Comparison of ENCODE assay signal across 10 cellular contexts in the genomic region with DNA sequence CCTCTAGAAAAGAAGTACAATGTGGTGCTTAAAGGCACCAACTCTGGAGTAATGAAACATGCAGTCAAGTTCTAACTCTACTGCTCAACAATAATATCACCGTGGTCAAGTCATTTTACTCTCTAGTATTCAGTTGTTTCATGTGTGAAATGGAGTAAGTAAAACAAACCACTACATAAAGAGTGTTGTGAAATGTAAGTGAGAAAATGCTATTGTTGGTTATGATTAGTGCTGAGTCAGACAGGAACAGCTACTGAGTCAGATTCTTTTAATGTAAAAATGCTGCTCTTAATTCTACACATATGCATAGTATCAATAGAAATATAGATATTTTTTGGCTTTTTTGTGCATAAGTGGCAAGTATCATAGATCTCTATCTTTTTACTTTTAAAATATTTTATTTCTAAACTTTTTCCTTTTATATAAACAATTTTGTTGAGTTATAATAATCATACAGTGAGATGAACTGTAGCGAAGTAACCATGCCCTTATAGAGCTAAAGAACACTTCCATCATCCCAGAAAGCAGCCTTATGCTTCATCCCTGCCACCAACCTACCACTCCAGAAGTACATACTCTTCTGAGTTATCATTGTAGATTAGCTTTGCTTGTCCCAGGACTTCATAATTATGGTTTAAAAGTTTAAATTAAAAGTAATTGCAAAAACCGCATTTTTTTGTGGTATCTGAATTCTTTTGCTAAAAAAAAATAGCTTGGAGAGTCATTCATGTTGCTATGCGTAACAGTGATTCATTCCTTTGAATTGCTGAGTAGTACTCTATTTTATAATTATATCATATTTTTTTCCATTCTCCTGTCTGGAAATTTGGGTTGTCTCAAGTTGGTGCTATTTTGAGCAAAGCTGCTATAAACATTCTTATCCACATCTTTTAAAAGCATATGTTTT.
DNase-seq lines count a peak whose midpoint lies in the region; ATAC-seq and TF ChIP-seq lines count a peak whose summit lies in the region.
"Had no signal": no experiment of that assay in that cellular context is flagged by ENCODE, and none has a peak within 500 bp of the region (broad histone marks: within the 10 kb centered on the region; RNA-seq: fewer than 3 reads in every experiment).

No MANE protein-coding gene starts in this region.

- peak overlapping the region; percentile 51 for H3K27ac ChIP-seq in mesenchymal stem cell (ENCODE audit: low read length, poor library complexity, severe bottlenecking)
- H3K27ac ChIP-seq: spleen had no signal

- H3K4me3 ChIP-seq in adipocyte (ENCODE audit: low read length) (no peak overlapping the region), mesenchymal stem cell (ENCODE audit: insufficient read depth in 1 of 2, low read depth in 1 of 2, low read length in 2 of 2) (no peak overlapping the region)
- H3K4me3 ChIP-seq: spleen had no signal

- H3K27ac Mint-ChIP-seq in progenitor cell of endocrine pancreas = no peak overlapping the region

- H2AK5ac ChIP-seq in mesenchymal stem cell (ENCODE audit: low read length, severe bottlenecking) = no peak overlapping the region

- H2AFZ ChIP-seq in mesenchymal stem cell (ENCODE audit: low read depth, low read length) = no peak overlapping the region

- no peaks in the 10 kb centered on the region for H3K27me3 ChIP-seq in adipocyte (replicated peaks; ENCODE audit: control insufficient read depth, insufficient read depth, low read length)
- no peaks in the 10 kb centered on the region for H3K27me3 ChIP-seq in mesenchymal stem cell (ENCODE audit: control insufficient read depth in 1 of 2, insufficient read depth in 1 of 2, low read length in 2 of 2)
- H3K27me3 ChIP-seq: spleen had no signal

- ATAC-seq in GM18505 (IDR thresholded peaks at IDR 0.05; ENCODE audit: unreplicated experiment) (peak; percentile 53), HG02973 (IDR thresholded peaks at IDR 0.05; ENCODE audit: unreplicated experiment) (peak; percentile 63)

- no peak overlapping the region for H3K4me3 Mint-ChIP-seq in progenitor cell of endocrine pancreas (ENCODE audit: low read depth)

- H3K4me1 ChIP-seq in adipocyte (ENCODE audit: control insufficient read depth, insufficient read depth, low read length) (peaks cover 13% of the 10 kb centered on the region), mesenchymal stem cell (ENCODE audit: control insufficient read depth, insufficient read depth, low read depth, low read length) (no peaks in the 10 kb centered on the region)

- H3K4me2 ChIP-seq in mesenchymal stem cell (ENCODE audit: low read length, poor library complexity, severe bottlenecking) = no peak overlapping the region

- TF ChIP-seq POLR2A in GM18505 (IDR thresholded peaks at IDR 0.05; ENCODE audit: borderline replicate concordance, extremely low read depth, insufficient read depth, insufficient read length) = no peak

- no peak overlapping the region for H2BK15ac ChIP-seq in mesenchymal stem cell (ENCODE audit: low read depth, poor library complexity, severe bottlenecking)

- H3K36me3 Mint-ChIP-seq in progenitor cell of endocrine pancreas (ENCODE audit: insufficient read depth) = peaks cover 2% of the 10 kb centered on the region

- H3K14ac ChIP-seq in mesenchymal stem cell (ENCODE audit: low read length in 2 of 2) = no peak overlapping the region

- no peaks in the 10 kb centered on the region for H3K36me3 ChIP-seq in adipocyte (ENCODE audit: control insufficient read depth, insufficient read depth, low read length, severe bottlenecking)
- no peaks in the 10 kb centered on the region for H3K36me3 ChIP-seq in mesenchymal stem cell (ENCODE audit: control insufficient read depth in 1 of 2, insufficient read depth in 2 of 2, low read depth in 1 of 2, low read length in 2 of 2)
- H3K36me3 ChIP-seq: spleen had no signal

- H4K8ac ChIP-seq in mesenchymal stem cell (ENCODE audit: low read length) = no peak overlapping the region

- 100% methylated on average over 1 of the region's 4 CpGs for WGBS in mesenchymal stem cell

- TF ChIP-seq CTCF in progenitor cell of endocrine pancreas (IDR thresholded peaks at IDR 0.05; ENCODE audit: unreplicated experiment) = no peak

- no peak overlapping the region for H3K4ac ChIP-seq in mesenchymal stem cell (ENCODE audit: low read depth in 1 of 2, low read length in 2 of 2)

- H4K91ac ChIP-seq in mesenchymal stem cell (ENCODE audit: low read length) = no peak overlapping the region

- DNase-seq in adipocyte (ENCODE audit: low read depth) (peak; percentile 76), mesenchymal stem cell (peak; percentile 27), progenitor cell of endocrine pancreas (ENCODE audit: low spot score, unreplicated experiment) (no peak), DMS53 (lab: John Stamatoyannopoulos, UW) (no peak), Ammon's horn (ENCODE audit: low spot score) (no peak), OCI-M2 (lab: John Stamatoyannopoulos, UW; ENCODE audit: unreplicated experiment) (no peak)
- DNase-seq: NCI-H1092, spleen had no signal

- H3K9me3 ChIP-seq in adipocyte (ENCODE audit: control insufficient read depth, low read length) (peaks cover 13% of the 10 kb centered on the region), mesenchymal stem cell (ENCODE audit: control insufficient read depth, low read length) (peaks cover 13% of the 10 kb centered on the region)

- H3K9me3 Mint-ChIP-seq in progenitor cell of endocrine pancreas (ENCODE audit: low read depth) = peaks cover 14% of the 10 kb centered on the region

- H3K79me1 ChIP-seq in mesenchymal stem cell (replicated peaks; ENCODE audit: low read length, poor library complexity, severe bottlenecking) = no peaks in the 10 kb centered on the region

- no peak overlapping the region for H2BK120ac ChIP-seq in mesenchymal stem cell (ENCODE audit: low read depth, low read length)

- no peak overlapping the region for H3K18ac ChIP-seq in mesenchymal stem cell (ENCODE audit: low read depth in 1 of 2, low read length in 2 of 2)

- no peak overlapping the region for H2BK12ac ChIP-seq in mesenchymal stem cell (ENCODE audit: low read length in 2 of 2)

- H3K4me1 Mint-ChIP-seq in progenitor cell of endocrine pancreas (ENCODE audit: low read depth) = peaks cover 2% of the 10 kb centered on the region

- H2BK5ac ChIP-seq in mesenchymal stem cell (ENCODE audit: low read depth, low read length, poor library complexity, severe bottlenecking) = no peak overlapping the region

- no peak overlapping the region for H3K23ac ChIP-seq in mesenchymal stem cell (ENCODE audit: low read length in 2 of 2)

- H3K9ac ChIP-seq in adipocyte (ENCODE audit: low read length) (no peak overlapping the region), mesenchymal stem cell (ENCODE audit: low read length) (peak overlapping the region; percentile 88)

- H3K27me3 Mint-ChIP-seq in progenitor cell of endocrine pancreas = no peaks in the 10 kb centered on the region

Comparison
In these comparisons a context has a peak if more than half of its experiments do, and no peak if none do; other contexts are left out.
1. DNase-seq: peak in adipocyte (single experiment) and mesenchymal stem cell (single experiment); none in progenitor cell of endocrine pancreas (single experiment), DMS53 (single experiment), Ammon's horn (single experiment) and OCI-M2 (single experiment).